ENCODE assay signal across 18 cellular contexts in the genomic region with DNA sequence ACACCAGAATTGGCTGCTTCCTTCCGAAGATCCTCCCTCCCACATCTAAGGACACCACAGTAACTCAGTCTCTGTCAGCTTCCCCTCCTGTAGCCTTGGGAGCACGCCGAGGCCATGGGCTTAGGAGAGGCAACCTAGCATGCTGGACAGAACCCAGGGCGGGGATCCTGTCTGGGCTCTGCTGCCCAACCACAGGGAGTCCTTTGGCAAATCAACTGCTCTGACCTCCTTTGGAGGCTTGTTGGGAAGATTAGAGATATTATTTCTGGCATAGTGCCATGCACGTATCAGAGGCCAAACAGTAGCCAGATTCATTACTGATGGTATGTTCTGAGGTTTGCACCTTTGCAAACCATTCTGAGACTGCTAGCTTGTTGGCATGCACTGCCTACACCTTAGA.
DNase-seq lines count a peak whose midpoint lies in the region; ATAC-seq and TF ChIP-seq lines count a peak whose summit lies in the region.
"Had no signal": no experiment of that assay in that cellular context is flagged by ENCODE, and none has a peak within 500 bp of the region (broad histone marks: within the 10 kb centered on the region; RNA-seq: fewer than 3 reads in every experiment).

No MANE protein-coding gene starts in this region.

- CTCF ChIA-PET in GM10248 (lab: Yijun Ruan, JAX), result interaction anchor here (1.4 kb wide), 1 partner anchor 12 kb away, joined by 4 read pairs; no protein-coding TSS in a partner anchor

- WGBS in right lobe of liver (ENCODE audit: insufficient coverage, low coverage, low lambda C conversion rate, missing lambda C conversion rate), result 62% methylated on average over 5 of the region's 5 CpGs

- no peak for TF ChIP-seq POLR2A in right lobe of liver (IDR thresholded peaks at IDR 0.05)

- POLR2A ChIA-PET in GM10248 (lab: Yijun Ruan, JAX), result no interaction called here

- peak in 3 of 4 donors; percentile 15 to 74 (median 39) for ATAC-seq in right lobe of liver
- ATAC-seq: activated CD4-positive, alpha-beta T cell treated with anti-CD3 and anti-CD28 coated beads for 36 hours had no signal

- H3K9me3 ChIP-seq in right lobe of liver (no peaks in the 10 kb centered on the region), WERI-Rb-1 (ENCODE audit: severe bottlenecking) (no peaks in the 10 kb centered on the region)
- H3K9me3 ChIP-seq: prostate gland had no signal

- DNase-seq in NCI-H226, result peak; percentile 48
- peak; percentile 40 for DNase-seq in brain microvascular endothelial cell
- DNase-seq in right lobe of liver, result peak in 1 of 3 donors; percentile 37
- DNase-seq in GM10248 (ENCODE audit: extremely low spot score), result no peak
- no peak for DNase-seq in NCI-H2171 treated with DMSO at 0.1 percent for 48 hours (lab: John Stamatoyannopoulos, UW)
- no peak for DNase-seq in WERI-Rb-1
- DNase-seq in EL, result no peak
- DNase-seq: activated CD4-positive, alpha-beta T cell treated with anti-CD3 and anti-CD28 coated beads for 36 hours; CD4-positive, alpha-beta T cell; cortex of kidney; foreskin melanocyte; mesenchymal stem cell; NCI-H1694; NCI-H446 treated with DMSO at 0.1 percent for 48 hours; SIG-M5; stimulated activated naive CD4-positive, alpha-beta T cell had no signal

- H3K4me3 ChIP-seq in brain microvascular endothelial cell (ENCODE audit: low read depth, low read length) (no peak overlapping the region), right lobe of liver (no peak overlapping the region), WERI-Rb-1 (ENCODE audit: low read depth, low read length) (no peak overlapping the region)
- H3K4me3 ChIP-seq: prostate gland had no signal

- H3K27ac ChIP-seq in C4-2B (0 out of 2 replicates have a peak overlapping the region, but pooled peaks have one; percentile 1), brain microvascular endothelial cell (no peak overlapping the region), right lobe of liver (no peak overlapping the region), WERI-Rb-1 (no peak overlapping the region)

- H3K4me1 ChIP-seq in right lobe of liver, result peaks cover 0 to 73% (median 37%) of the 10 kb centered on the region in 4 donors

- H3K27me3 ChIP-seq in brain microvascular endothelial cell (replicated peaks), result no peaks in the 10 kb centered on the region
- no peaks in the 10 kb centered on the region for H3K27me3 ChIP-seq in right lobe of liver
- no peaks in the 10 kb centered on the region for H3K27me3 ChIP-seq in WERI-Rb-1 (ENCODE audit: insufficient read depth, low read depth, severe bottlenecking)

- TF ChIP-seq CTCF in C4-2B (conservative IDR thresholded peaks at IDR 0.05) (no peak), brain microvascular endothelial cell (IDR thresholded peaks at IDR 0.05; ENCODE audit: low read depth, low read length, missing control alignments) (no peak), right lobe of liver (IDR thresholded peaks at IDR 0.05) (no peak), GM10248 (IDR thresholded peaks at IDR 0.05; ENCODE audit: control extremely low read depth, extremely low read depth, low read depth, missing control alignments) (no peak), WERI-Rb-1 (IDR thresholded peaks at IDR 0.05; ENCODE audit: low read depth, low read length) (no peak)

- H3K36me3 ChIP-seq in brain microvascular endothelial cell (replicated peaks), result no peaks in the 10 kb centered on the region
- no peaks in the 10 kb centered on the region for H3K36me3 ChIP-seq in right lobe of liver
- no peaks in the 10 kb centered on the region for H3K36me3 ChIP-seq in WERI-Rb-1
- H3K36me3 ChIP-seq: prostate gland had no signal

- intact Hi-C loops in right lobe of liver (cut with DNase I), result no loop called here

- in situ Hi-C loops in brain microvascular endothelial cell (cut with HindIII; ENCODE audit: low pct_ligation_motif_present, low sequenced_read_pairs), result no loop called here

Comparison
In these comparisons a context has a peak if more than half of its experiments do, and no peak if none do; other contexts are left out.
1. DNase-seq: peak in NCI-H226 (single experiment) and brain microvascular endothelial cell (single experiment); none in GM10248 (single experiment), NCI-H2171 treated with DMSO at 0.1 percent for 48 hours (single experiment), WERI-Rb-1 (single experiment) and EL (single experiment).